In genomic region chr1:93619507-93620168, GRCh38 we compare ENCODE assay signal across 13 cellular contexts.
A peak's percentile ranks its signal among the peaks of the same experiment; 100 is the strongest.
DNase-seq lines count a peak whose midpoint lies in the region; ATAC-seq and TF ChIP-seq lines count a peak whose summit lies in the region.
"Had no signal": no experiment of that assay in that cellular context is flagged by ENCODE, and none has a peak within 500 bp of the region (broad histone marks: within the 10 kb centered on the region; RNA-seq: fewer than 3 reads in every experiment).

No MANE protein-coding gene starts in this region.

- TF ChIP-seq CTCF in 22Rv1 (IDR thresholded peaks at IDR 0.05) (peak; percentile 22; the same call in 1 of the 2 replicates), brain microvascular endothelial cell (IDR thresholded peaks at IDR 0.05; ENCODE audit: low read depth, low read length, missing control alignments) (peak; percentile 8)

- no peak overlapping the region for H3K4me3 ChIP-seq in brain microvascular endothelial cell (ENCODE audit: low read depth, low read length)
- H3K4me3 ChIP-seq: tibial artery had no signal

- H3K27ac ChIP-seq in 22Rv1 (0 out of 2 replicates have a peak overlapping the region, but pooled peaks have one; percentile 81), brain microvascular endothelial cell (no peak overlapping the region)
- H3K27ac ChIP-seq: tibial artery had no signal

- no peaks in the 10 kb centered on the region for H3K36me3 ChIP-seq in brain microvascular endothelial cell (replicated peaks)
- H3K36me3 ChIP-seq: tibial artery had no signal

- no peaks in the 10 kb centered on the region for H3K27me3 ChIP-seq in brain microvascular endothelial cell (replicated peaks)
- H3K27me3 ChIP-seq: tibial artery had no signal

- peak; percentile 26 for DNase-seq in DMS53 treated with DMSO at 0.1 percent for 48 hours (lab: John Stamatoyannopoulos, UW; ENCODE audit: unreplicated experiment)
- DNase-seq in NCI-H2196 (lab: John Stamatoyannopoulos, UW; ENCODE audit: unreplicated experiment), result peak; percentile 65
- DNase-seq in brain microvascular endothelial cell, result no peak
- DNase-seq: activated T-cell treated with anti-CD3 and anti-CD28 coated beads, Interleukin-2, amount 50 U/mL, for 1 hour; Caco-2; kidney glomerular epithelial cell; NCI-H1048; tibial artery had no signal

- no peak for ATAC-seq in GM21619 (IDR thresholded peaks at IDR 0.05; ENCODE audit: unreplicated experiment)
- no peak for ATAC-seq in HG02571 (IDR thresholded peaks at IDR 0.05; ENCODE audit: unreplicated experiment)
- ATAC-seq in HG03097 (IDR thresholded peaks at IDR 0.05; ENCODE audit: low FRiP score, unreplicated experiment), result no peak
- ATAC-seq in GM19351 (IDR thresholded peaks at IDR 0.05; ENCODE audit: unreplicated experiment), result no peak

- in situ Hi-C loops in brain microvascular endothelial cell (cut with HindIII; ENCODE audit: low pct_ligation_motif_present, low sequenced_read_pairs), result no loop called here
